In the genomic region with DNA sequence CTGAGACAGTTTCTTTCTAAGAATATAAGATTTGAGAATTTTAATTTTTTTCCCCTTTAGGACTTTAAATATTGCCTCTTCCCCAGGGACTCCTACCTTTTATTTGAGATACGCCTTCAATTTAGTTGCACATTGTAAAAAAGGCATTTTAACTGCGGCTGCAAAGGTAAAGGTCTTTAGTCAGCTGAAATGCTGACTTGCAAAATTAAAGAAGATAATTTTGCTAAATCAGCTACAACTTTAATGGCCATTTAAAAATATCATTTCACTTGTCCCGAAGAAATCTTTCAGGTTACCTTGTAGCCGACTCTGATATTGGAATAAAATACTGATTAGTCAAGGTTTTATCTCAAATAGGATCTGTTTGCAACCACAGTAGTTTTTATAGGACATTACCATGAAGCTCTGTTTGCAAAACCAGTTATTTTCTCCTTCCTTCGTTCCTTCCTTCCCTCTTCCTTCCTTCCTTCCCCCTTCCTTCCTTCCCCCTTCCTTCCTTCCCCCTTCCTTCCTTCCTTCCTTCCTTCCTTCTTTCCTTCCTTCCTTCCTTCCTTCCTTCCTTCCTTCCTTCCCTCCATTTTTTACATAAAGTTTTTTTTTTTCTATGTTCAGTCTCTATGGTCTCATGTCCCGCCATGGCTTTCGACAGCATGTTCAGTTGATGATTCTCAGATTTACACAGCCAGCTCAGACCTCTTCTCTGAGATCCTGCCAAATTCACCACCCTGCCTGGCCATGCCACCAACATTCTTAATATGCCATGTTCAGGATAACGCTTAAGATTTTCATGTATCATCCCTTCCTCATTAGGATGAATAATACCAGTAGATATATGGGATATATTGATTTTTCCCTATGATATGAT, we compare ENCODE assay signal across 28 cellular contexts.
"Had no signal": no experiment of that assay in that cellular context is flagged by ENCODE, and none has a peak within 500 bp of the region (broad histone marks: within the 10 kb centered on the region; RNA-seq: fewer than 3 reads in every experiment).

No MANE protein-coding gene starts in this region.

- H3K36me3 ChIP-seq: ascending aorta, brain microvascular endothelial cell had no signal

- H3K4me3 ChIP-seq: ascending aorta, coronary artery, dorsolateral prefrontal cortex had no signal

- H3K9me3 ChIP-seq: ascending aorta had no signal

- H3K27me3 ChIP-seq: ascending aorta, brain microvascular endothelial cell had no signal

- H3K4me3 Mint-ChIP-seq: activated CD4-positive, alpha-beta memory T cell treated with anti-CD3 and anti-CD28 coated beads for 36 hours; activated CD4-positive, alpha-beta T cell treated with anti-CD3 and anti-CD28 coated beads for 36 hours; activated CD4-positive, alpha-beta T cell treated with anti-CD3 and anti-CD28 coated beads, Interleukin-2, amount 10 ng/mL, durations not matched to agents 24 days and 14 days; activated CD8-positive, alpha-beta memory T cell treated with anti-CD3 and anti-CD28 coated beads, Interleukin-2, amount 10 ng/mL, durations not matched to agents 7 days and 5 days; activated CD8-positive, alpha-beta T cell treated with anti-CD3 and anti-CD28 coated beads, Interleukin-2, amount 10 ng/mL, durations not matched to agents 7 days and 5 days; activated naive CD4-positive, alpha-beta T cell treated with anti-CD3 and anti-CD28 coated beads, Interleukin-2, amount 10 ng/mL, durations not matched to agents 7 days and 5 days; activated naive CD8-positive, alpha-beta T cell treated with anti-CD3 and anti-CD28 coated beads, Interleukin-2, amount 10 ng/mL, durations not matched to agents 7 days and 5 days; activated T-cell treated with anti-CD3 and anti-CD28 coated beads, Interleukin-2, amount 50 U/mL, for 24 hours; activated T-cell treated with anti-CD3 and anti-CD28 coated beads, Interleukin-2, amount 50 U/mL, for 72 hours; central memory CD8-positive, alpha-beta T cell; dendritic cell treated with granulocyte-macrophage colony-stimulating factor and Interleukin-4, amounts not matched to agents 40 ng/mL and 50 ng/mL, for 4 days; endodermal cell had no signal

- H3K4me1 ChIP-seq: ascending aorta had no signal

- DNase-seq: activated CD4-positive, alpha-beta memory T cell treated with anti-CD3 and anti-CD28 coated beads for 36 hours; activated CD4-positive, alpha-beta T cell treated with anti-CD3 and anti-CD28 coated beads for 36 hours; activated CD4-positive, alpha-beta T cell treated with anti-CD3 and anti-CD28 coated beads, Interleukin-2, amount 10 ng/mL, durations not matched to agents 24 days and 14 days; activated CD4-positive, CD25-positive, alpha-beta regulatory T cell; activated CD4-positive, CD25-positive, alpha-beta regulatory T cell treated with anti-CD3 and anti-CD28 coated beads, Interleukin-2, amount 50 U/mL, for 72 hours; activated CD8-positive, alpha-beta memory T cell treated with anti-CD3 and anti-CD28 coated beads, Interleukin-2, amount 10 ng/mL, durations not matched to agents 7 days and 5 days; activated CD8-positive, alpha-beta memory T cell treated with anti-CD3 and anti-CD28 coated beads, Interleukin-2, amount 50 U/mL, for 4 hours; activated CD8-positive, alpha-beta T cell treated with anti-CD3 and anti-CD28 coated beads, Interleukin-2, amount 10 ng/mL, durations not matched to agents 7 days and 5 days; activated gamma-delta T cell; activated naive CD4-positive, alpha-beta T cell; activated naive CD4-positive, alpha-beta T cell treated with anti-CD3 and anti-CD28 coated beads, Interleukin-2, amount 10 ng/mL, durations not matched to agents 7 days and 5 days; activated naive CD8-positive, alpha-beta T cell treated with anti-CD3 and anti-CD28 coated beads, Interleukin-2, amount 10 ng/mL, durations not matched to agents 7 days and 5 days; activated T-cell treated with anti-CD3 and anti-CD28 coated beads, Interleukin-2, amount 50 U/mL, for 24 hours; activated T-cell treated with anti-CD3 and anti-CD28 coated beads, Interleukin-2, amount 50 U/mL, for 72 hours; brain microvascular endothelial cell; dorsolateral prefrontal cortex; effector memory CD4-positive, alpha-beta T cell; endodermal cell; foreskin fibroblast; head of caudate nucleus; T-helper 2 cell had no signal

- H3K9me3 Mint-ChIP-seq: activated CD4-positive, alpha-beta memory T cell treated with anti-CD3 and anti-CD28 coated beads for 36 hours; activated CD4-positive, alpha-beta T cell treated with anti-CD3 and anti-CD28 coated beads, Interleukin-2, amount 10 ng/mL, durations not matched to agents 24 days and 14 days; activated naive CD4-positive, alpha-beta T cell treated with anti-CD3 and anti-CD28 coated beads, Interleukin-2, amount 10 ng/mL, durations not matched to agents 7 days and 5 days; activated naive CD8-positive, alpha-beta T cell treated with anti-CD3 and anti-CD28 coated beads, Interleukin-2, amount 10 ng/mL, durations not matched to agents 7 days and 5 days; endodermal cell had no signal

- H3K27me3 Mint-ChIP-seq: activated CD4-positive, alpha-beta memory T cell treated with anti-CD3 and anti-CD28 coated beads for 36 hours; activated CD4-positive, alpha-beta T cell treated with anti-CD3 and anti-CD28 coated beads for 36 hours; activated CD4-positive, alpha-beta T cell treated with anti-CD3 and anti-CD28 coated beads, Interleukin-2, amount 10 ng/mL, durations not matched to agents 24 days and 14 days; activated CD8-positive, alpha-beta memory T cell treated with anti-CD3 and anti-CD28 coated beads, Interleukin-2, amount 10 ng/mL, durations not matched to agents 7 days and 5 days; activated naive CD4-positive, alpha-beta T cell treated with anti-CD3 and anti-CD28 coated beads, Interleukin-2, amount 10 ng/mL, durations not matched to agents 7 days and 5 days; activated naive CD8-positive, alpha-beta T cell treated with anti-CD3 and anti-CD28 coated beads, Interleukin-2, amount 10 ng/mL, durations not matched to agents 7 days and 5 days; activated T-cell treated with anti-CD3 and anti-CD28 coated beads, Interleukin-2, amount 50 U/mL, for 24 hours; central memory CD8-positive, alpha-beta T cell; dendritic cell treated with granulocyte-macrophage colony-stimulating factor and Interleukin-4, amounts not matched to agents 40 ng/mL and 50 ng/mL, for 4 days had no signal

- H3K27ac Mint-ChIP-seq: activated CD4-positive, alpha-beta memory T cell treated with anti-CD3 and anti-CD28 coated beads for 36 hours; activated CD4-positive, alpha-beta T cell treated with anti-CD3 and anti-CD28 coated beads for 36 hours; activated CD4-positive, alpha-beta T cell treated with anti-CD3 and anti-CD28 coated beads, Interleukin-2, amount 10 ng/mL, durations not matched to agents 24 days and 14 days; activated CD8-positive, alpha-beta memory T cell treated with anti-CD3 and anti-CD28 coated beads, Interleukin-2, amount 10 ng/mL, durations not matched to agents 7 days and 5 days; activated CD8-positive, alpha-beta T cell treated with anti-CD3 and anti-CD28 coated beads, Interleukin-2, amount 10 ng/mL, durations not matched to agents 7 days and 5 days; activated naive CD4-positive, alpha-beta T cell treated with anti-CD3 and anti-CD28 coated beads, Interleukin-2, amount 10 ng/mL, durations not matched to agents 7 days and 5 days; activated naive CD4-positive, alpha-beta T cell treated with anti-CD3 and anti-CD28 coated beads, Interleukin-2, amount 50 U/mL, for 72 hours; activated naive CD8-positive, alpha-beta T cell treated with anti-CD3 and anti-CD28 coated beads, Interleukin-2, amount 10 ng/mL, durations not matched to agents 7 days and 5 days; activated T-cell treated with anti-CD3 and anti-CD28 coated beads, Interleukin-2, amount 50 U/mL, for 24 hours; activated T-cell treated with anti-CD3 and anti-CD28 coated beads, Interleukin-2, amount 50 U/mL, for 72 hours; dendritic cell treated with granulocyte-macrophage colony-stimulating factor and Interleukin-4, amounts not matched to agents 40 ng/mL and 50 ng/mL, for 4 days; endodermal cell had no signal

- H3K36me3 Mint-ChIP-seq: activated CD4-positive, alpha-beta memory T cell treated with anti-CD3 and anti-CD28 coated beads for 36 hours; activated CD8-positive, alpha-beta memory T cell treated with anti-CD3 and anti-CD28 coated beads, Interleukin-2, amount 10 ng/mL, durations not matched to agents 7 days and 5 days; activated naive CD4-positive, alpha-beta T cell treated with anti-CD3 and anti-CD28 coated beads, Interleukin-2, amount 10 ng/mL, durations not matched to agents 7 days and 5 days; activated naive CD4-positive, alpha-beta T cell treated with anti-CD3 and anti-CD28 coated beads, Interleukin-2, amount 50 U/mL, for 72 hours; activated naive CD8-positive, alpha-beta T cell treated with anti-CD3 and anti-CD28 coated beads, Interleukin-2, amount 10 ng/mL, durations not matched to agents 7 days and 5 days had no signal

- FAIRE-seq: bronchial epithelial cell, frontal cortex had no signal

- H3K4me1 Mint-ChIP-seq: activated CD4-positive, alpha-beta T cell treated with anti-CD3 and anti-CD28 coated beads for 36 hours; activated CD4-positive, alpha-beta T cell treated with anti-CD3 and anti-CD28 coated beads, Interleukin-2, amount 10 ng/mL, durations not matched to agents 24 days and 14 days; activated CD8-positive, alpha-beta memory T cell treated with anti-CD3 and anti-CD28 coated beads, Interleukin-2, amount 10 ng/mL, durations not matched to agents 7 days and 5 days; activated naive CD4-positive, alpha-beta T cell treated with anti-CD3 and anti-CD28 coated beads, Interleukin-2, amount 10 ng/mL, durations not matched to agents 7 days and 5 days; activated naive CD8-positive, alpha-beta T cell treated with anti-CD3 and anti-CD28 coated beads, Interleukin-2, amount 10 ng/mL, durations not matched to agents 7 days and 5 days; central memory CD8-positive, alpha-beta T cell; endodermal cell had no signal

- H3K27ac ChIP-seq: ascending aorta, brain microvascular endothelial cell, coronary artery, dorsolateral prefrontal cortex had no signal
